24 cellular contexts compared by ENCODE assay signal in the genomic region with DNA sequence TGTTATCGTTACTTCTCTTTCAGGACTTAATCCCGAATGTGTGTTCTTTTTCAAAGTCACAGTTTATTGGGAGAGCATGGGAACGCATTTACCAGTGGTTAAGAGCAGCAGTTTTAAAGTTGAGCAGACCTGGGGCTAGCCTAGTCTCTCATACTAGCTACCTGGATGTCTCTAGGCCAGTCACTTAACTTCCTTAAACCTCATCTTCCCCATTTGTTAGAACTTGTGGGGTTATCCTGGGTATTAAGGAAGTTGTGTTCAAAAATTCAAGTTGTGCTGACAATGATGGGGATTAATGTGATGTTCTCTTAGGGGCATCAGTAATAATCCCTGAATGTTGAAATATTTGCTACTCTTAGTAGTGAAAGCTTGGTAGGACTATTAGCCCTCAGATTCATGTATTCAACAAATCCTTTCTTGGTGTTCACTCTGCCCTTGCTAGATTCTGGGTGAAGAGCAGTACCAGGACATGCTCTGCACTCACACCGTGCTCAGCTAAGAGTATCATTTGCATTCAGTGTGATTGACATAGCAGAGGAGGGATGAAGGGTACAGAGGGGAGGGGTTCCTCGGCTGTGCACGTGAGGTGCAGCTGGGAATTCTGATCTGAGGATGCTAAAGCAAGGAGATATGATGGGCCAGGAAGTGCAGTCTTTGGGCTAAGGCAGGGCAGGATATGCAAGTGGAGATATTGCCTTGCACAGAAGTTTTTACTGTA.
DNase-seq lines count a peak whose midpoint lies in the region; ATAC-seq and TF ChIP-seq lines count a peak whose summit lies in the region.
"Had no signal": no experiment of that assay in that cellular context is flagged by ENCODE, and none has a peak within 500 bp of the region (broad histone marks: within the 10 kb centered on the region; RNA-seq: fewer than 3 reads in every experiment).

No MANE protein-coding gene starts in this region.

- H3K9me3 ChIP-seq in left ventricle myocardium inferior (replicated peaks) (no peaks in the 10 kb centered on the region), left lung (no peaks in the 10 kb centered on the region), upper lobe of left lung (no peaks in the 10 kb centered on the region)
- H3K9me3 ChIP-seq: heart right ventricle, right lobe of liver, SJSA1 had no signal

- H3K36me3 ChIP-seq in left ventricle myocardium inferior (no peaks in the 10 kb centered on the region), left lung (no peaks in the 10 kb centered on the region), upper lobe of left lung (no peaks in the 10 kb centered on the region)
- H3K36me3 ChIP-seq: heart right ventricle, right lobe of liver, SJSA1 had no signal

- no peaks in the 10 kb centered on the region for H3K27me3 ChIP-seq in left ventricle myocardium inferior (ENCODE audit: low read depth)
- no peaks in the 10 kb centered on the region for H3K27me3 ChIP-seq in left lung
- no peaks in the 10 kb centered on the region for H3K27me3 ChIP-seq in upper lobe of left lung
- H3K27me3 ChIP-seq: heart right ventricle, right lobe of liver, SJSA1 had no signal

- TF ChIP-seq CTCF in left ventricle myocardium inferior (IDR thresholded peaks at IDR 0.05; ENCODE audit: borderline replicate concordance) (no peak), NB4 (IDR thresholded peaks at IDR 0.05; ENCODE audit: low read depth, low read length) (no peak), left lung (IDR thresholded peaks at IDR 0.05) (no peak), upper lobe of left lung (IDR thresholded peaks at IDR 0.05) (no peak), RWPE1 (conservative IDR thresholded peaks at IDR 0.05; ENCODE audit: low read depth) (no peak)

- H3K27ac ChIP-seq in left ventricle myocardium inferior (replicated peaks) (no peak overlapping the region), left lung (peak overlapping the region in 1 of 2 donors; percentile 55), upper lobe of left lung (no peak overlapping the region), RWPE1 (no peak overlapping the region)
- H3K27ac ChIP-seq: coronary artery, right lobe of liver, SJSA1 had no signal

- intact Hi-C loops in Right ventricle myocardium inferior (cut with DNase I), result no loop called here
- intact Hi-C loops in left ventricle myocardium inferior (cut with micrococcal nuclease), result no loop called here
- intact Hi-C loops in left lung (cut with DNase I), result no loop called here

- H3K4me3 ChIP-seq in left ventricle myocardium inferior (no peak overlapping the region), NB4 (ENCODE audit: low read depth, low read length) (no peak overlapping the region), left lung (no peak overlapping the region), upper lobe of left lung (no peak overlapping the region)
- H3K4me3 ChIP-seq: coronary artery, heart right ventricle, right lobe of liver, SJSA1 had no signal

- CTCF ChIA-PET in RWPE1 (lab: Yijun Ruan, JAX), result interaction anchor here (0.6 kb wide), 1 partner anchor 142 kb away, joined by 3 read pairs; no protein-coding TSS in a partner anchor

- H3K4me1 ChIP-seq in left ventricle myocardium inferior (peaks cover 79% of the 10 kb centered on the region), left lung (peaks cover 2 to 55% of the 10 kb centered on the region in 2 donors), upper lobe of left lung (peaks cover 24 to 40% (median 29%) of the 10 kb centered on the region in 4 donors)
- H3K4me1 ChIP-seq: SJSA1 had no signal

- no peak for TF ChIP-seq EP300 in upper lobe of left lung (IDR thresholded peaks at IDR 0.05)

- TF ChIP-seq POLR2A in NB4 (IDR thresholded peaks at IDR 0.05; ENCODE audit: extremely low read depth, insufficient read length) (no peak), upper lobe of left lung (IDR thresholded peaks at IDR 0.05) (no peak)

- ATAC-seq in Right ventricle myocardium inferior (peak; percentile 37), left lung (peak; percentile 18), upper lobe of left lung (ENCODE audit: low FRiP score in 2 of 2) (peak; percentile 57 to 66), GM18858 (IDR thresholded peaks at IDR 0.05; ENCODE audit: unreplicated experiment) (no peak)
- ATAC-seq: activated CD8-positive, alpha-beta T cell treated with anti-CD3 and anti-CD28 coated beads, Interleukin-2, amount 10 ng/mL, durations not matched to agents 7 days and 5 days; activated naive CD4-positive, alpha-beta T cell treated with anti-CD3 and anti-CD28 coated beads, Interleukin-2, amount 50 U/mL, for 72 hours; effector memory CD8-positive, alpha-beta T cell; right lobe of liver; stimulated activated effector memory CD8-positive, alpha-beta T cell treated with anti-CD3 and anti-CD28 coated beads, Interleukin-12 subunit alpha, Interleukin-12 subunit beta, amount 100 ng/mL, for 72 hours had no signal

- POLR2A ChIA-PET in RWPE1 (lab: Yijun Ruan, JAX; ENCODE audit: low non-redundant PET), result no interaction called here

- 65 to 73% methylated on average over 6 of the region's 6 CpGs for WGBS in upper lobe of left lung, 2 donors

- DNase-seq in Right ventricle myocardium inferior (ENCODE audit: missing footprints) (no peak), left ventricle myocardium inferior (no peak), NB4 (ENCODE audit: low read depth) (peak; percentile 40), left lung (no peak), upper lobe of left lung (no peak), NCI-H524 treated with DMSO at 0.1 percent for 48 hours (lab: John Stamatoyannopoulos, UW) (no peak), RWPE1 (ENCODE audit: low spot score) (no peak)
- DNase-seq: activated CD8-positive, alpha-beta T cell treated with anti-CD3 and anti-CD28 coated beads, Interleukin-2, amount 10 ng/mL, durations not matched to agents 7 days and 5 days; activated T-cell treated with anti-CD3 and anti-CD28 coated beads for 4 hours; anterior cingulate cortex; DMS79; effector memory CD8-positive, alpha-beta T cell; heart right ventricle; HFFc6; kidney glomerular epithelial cell; NCI-H2081; NCI-H446; right lobe of liver; stimulated activated CD4-positive, alpha-beta T cell treated with anti-CD3 and anti-CD28 coated beads, Interleukin-4, amount 100 ng/mL, for 24 hours had no signal
